Comparison of ENCODE assay signal across 21 cellular contexts in the genomic region with DNA sequence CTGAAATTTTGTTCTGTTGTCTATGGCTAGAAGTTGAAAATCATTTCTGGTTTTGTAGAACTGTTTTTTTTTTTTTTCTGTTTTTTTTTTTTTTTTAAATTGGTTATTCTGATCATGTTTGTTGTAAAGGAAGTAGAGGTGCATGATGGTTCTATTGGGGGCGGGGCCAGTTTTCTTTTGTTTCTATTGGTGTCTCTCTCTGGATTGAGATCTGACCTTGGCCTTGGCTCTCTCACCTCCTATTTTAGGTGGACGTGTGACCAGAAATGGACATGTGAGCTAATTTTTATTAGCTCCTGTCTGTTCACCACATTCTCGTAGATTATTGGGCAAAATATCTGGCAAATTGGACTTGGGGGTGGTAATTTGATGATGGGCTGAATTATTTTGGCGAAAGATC. TPM values are rescaled to one million over a fixed set of nuclear protein-coding genes. Genes with fewer than 3 reads are reported as not detected.
DNase-seq lines count a peak whose midpoint lies in the region; ATAC-seq, FAIRE-seq and TF ChIP-seq lines count a peak whose summit lies in the region.
"Had no signal": no experiment of that assay in that cellular context is flagged by ENCODE, and none has a peak within 500 bp of the region (broad histone marks: within the 10 kb centered on the region; RNA-seq: fewer than 3 reads in every experiment).

No MANE protein-coding gene starts in this region.

- H3K18ac ChIP-seq in IMR-90 (ENCODE audit: low read depth, low read length), result peak overlapping the region; percentile 42; the same call in 1 of the 2 replicates

- 0 out of 2 replicates have a peak overlapping the region, but pooled peaks have one; percentile 22 for H3K23ac ChIP-seq in IMR-90 (ENCODE audit: low read depth, low read length)

- WGBS in IMR-90 (ENCODE audit: extremely low coverage in 2 of 2, insufficient read length in 1 of 2), 2 experiments, result no CpG with 5 or more reads among the region's 4 CpGs
- 33 to 48% (median 39%) methylated on average over 4 of the region's 4 CpGs for WGBS in ovary, 3 donors

- H2AK5ac ChIP-seq in IMR-90 (ENCODE audit: low read depth, low read length), result 0 out of 2 replicates have a peak overlapping the region, but pooled peaks have one; percentile 17

- H2BK20ac ChIP-seq in IMR-90 (ENCODE audit: low read depth, low read length), result no peak overlapping the region

- H3K27me3 ChIP-seq in IMR-90 (ENCODE audit: control insufficient read depth, insufficient read depth, low read length) (no peaks in the 10 kb centered on the region), endothelial cell of umbilical vein (ENCODE audit: control insufficient read depth in 2 of 2, insufficient read depth in 2 of 2, low read length in 2 of 2) (no peaks in the 10 kb centered on the region), ovary (no peaks in the 10 kb centered on the region)
- H3K27me3 ChIP-seq: foreskin keratinocyte had no signal

- no peak overlapping the region for H2AK9ac ChIP-seq in IMR-90 (replicated peaks; ENCODE audit: low read depth, low read length, poor library complexity)

- no peak overlapping the region for H3K56ac ChIP-seq in IMR-90 (ENCODE audit: extremely low read depth, insufficient read depth, low read length)

- no peak for TF ChIP-seq POLR2A in IMR-90 (IDR thresholded peaks at IDR 0.05; ENCODE audit: low read depth, low read length)
- TF ChIP-seq POLR2A in endothelial cell of umbilical vein (IDR thresholded peaks at IDR 0.05; ENCODE audit: low read depth, low read length), result no peak
- no peak for TF ChIP-seq POLR2A in ovary (IDR thresholded peaks at IDR 0.05)
- no peak for TF ChIP-seq POLR2A in GM12892 (IDR thresholded peaks at IDR 0.05; ENCODE audit: low read depth, low read length)

- H3K4me3 ChIP-seq in IMR-90 (ENCODE audit: insufficient read depth, low read depth, low read length), result no peak overlapping the region
- H3K4me3 ChIP-seq in endothelial cell of umbilical vein (replicated peaks in 1 of 3; ENCODE audit: insufficient read depth in 1 of 3, low read depth in 1 of 3, low read length in 3 of 3), result peak overlapping the region in 1 of 3 experiments; percentile 14
- H3K4me3 ChIP-seq in ovary, result peak overlapping the region; percentile 27
- H3K4me3 ChIP-seq: mucosa of descending colon had no signal

- no peaks in the 10 kb centered on the region for H3K36me3 ChIP-seq in IMR-90 (ENCODE audit: control insufficient read depth, insufficient read depth, low read length)
- no peaks in the 10 kb centered on the region for H3K36me3 ChIP-seq in endothelial cell of umbilical vein (ENCODE audit: control insufficient read depth in 2 of 2, extremely low read depth in 1 of 2, insufficient read depth in 2 of 2, low read length in 2 of 2)
- no peaks in the 10 kb centered on the region for H3K36me3 ChIP-seq in ovary

- no peak overlapping the region for H4K91ac ChIP-seq in IMR-90 (ENCODE audit: insufficient read depth, low read depth, low read length)

- no TSS peak for BruUV-seq in IMR-90 (replicated peaks; lab: Mats Ljungman, UMichigan)
- no TSS peak for BruUV-seq in endothelial cell of umbilical vein (replicated peaks; lab: Mats Ljungman, UMichigan)

- no peak overlapping the region for H2BK120ac ChIP-seq in IMR-90 (ENCODE audit: low read depth, low read length)

- peaks cover under 1% of the 10 kb centered on the region; the same call in 1 of the 2 replicates for H3K9me1 ChIP-seq in IMR-90 (ENCODE audit: insufficient read depth, low read length)
- H3K9me1 ChIP-seq in endothelial cell of umbilical vein (replicated peaks; ENCODE audit: control insufficient read depth, extremely low read depth, insufficient read depth, low read length), result no peaks in the 10 kb centered on the region

- H2BK5ac ChIP-seq in IMR-90 (ENCODE audit: low read depth, low read length, poor library complexity, severe bottlenecking), result no peak overlapping the region

- dilution Hi-C loops in IMR-90 (cut with HindIII; ENCODE audit: low sequenced_read_pairs, unreplicated experiment), result no loop called here
- dilution Hi-C loops in endothelial cell of umbilical vein (cut with MboI; ENCODE audit: extremely low pct_ligation_motif_present, low sequenced_read_pairs), result no loop called here

- no peak overlapping the region for H3K27ac ChIP-seq in IMR-90 (ENCODE audit: insufficient read depth, low read length)
- H3K27ac ChIP-seq in endothelial cell of umbilical vein (ENCODE audit: insufficient read depth, low read depth, low read length), result no peak overlapping the region
- H3K27ac ChIP-seq in ovary, result peak overlapping the region; percentile 4 to 74
- H3K27ac ChIP-seq: foreskin keratinocyte, KMS-11, parathyroid adenoma had no signal

- H2BK15ac ChIP-seq in IMR-90 (ENCODE audit: low read depth, low read length), result no peak overlapping the region

- intact Hi-C loops in IMR-90 (cut with micrococcal nuclease) (loop anchor here (5.0 kb wide), 3 partner anchors 72 to 98 kb away; no protein-coding TSS in a partner anchor), endothelial cell of umbilical vein (cut with micrococcal nuclease) (no loop called here), ovary (cut with DNase I) (loop anchor here (5.0 to 10.0 kb wide), 2 partner anchors 72 to 75 kb away; no protein-coding TSS in a partner anchor)

- in situ Hi-C loops in IMR-90 (cut with MboI; ENCODE audit: low sequenced_read_pairs), result no loop called here
- in situ Hi-C loops in GM13976 (cut with MboI; ENCODE audit: low sequenced_read_pairs, unreplicated experiment), result no loop called here

- H4K5ac ChIP-seq in IMR-90 (ENCODE audit: low read depth, low read length), result peak overlapping the region; percentile 64; the same call in 1 of the 2 replicates

- H3K79me2 ChIP-seq in endothelial cell of umbilical vein (ENCODE audit: control insufficient read depth, insufficient read depth, low read length), result peaks cover 78% of the 10 kb centered on the region

- H3K14ac ChIP-seq in IMR-90 (replicated peaks; ENCODE audit: low read depth, low read length), result no peak overlapping the region; the same call in 1 of the 2 replicates

- no peaks in the 10 kb centered on the region for H3K9me3 ChIP-seq in IMR-90 (ENCODE audit: control insufficient read depth, insufficient read depth, low read length)
- no peaks in the 10 kb centered on the region for H3K9me3 ChIP-seq in endothelial cell of umbilical vein (replicated peaks; ENCODE audit: control insufficient read depth, insufficient read depth, low read length)
- no peaks in the 10 kb centered on the region for H3K9me3 ChIP-seq in ovary
- H3K9me3 ChIP-seq: Caco-2, mucosa of descending colon had no signal

- FAIRE-seq in endothelial cell of umbilical vein (lab: Jason Lieb, UNC) (no peak), GM12892 (lab: Jason Lieb, UNC) (no peak)

- H4K8ac ChIP-seq in IMR-90 (ENCODE audit: low read depth in 2 of 2, low read length in 2 of 2), result no peak overlapping the region

- POLR2A ChIA-PET in IMR-90 (lab: Charles Lee; ENCODE audit: unreplicated experiment), result no interaction called here
- POLR2A ChIA-PET in endothelial cell of umbilical vein (lab: Charles Lee), result interaction anchor here (1.0 kb wide), 1 partner anchor 50 kb away, joined by 4 read pairs; no protein-coding TSS in a partner anchor

- TF ChIP-seq RAD21 in IMR-90 (IDR thresholded peaks at IDR 0.05; ENCODE audit: low read length), result no peak

- H3K79me1 ChIP-seq in IMR-90 (ENCODE audit: low read depth in 1 of 2, low read length in 2 of 2), result peaks cover 22 to 55% of the 10 kb centered on the region in 2 experiments

- peaks cover 32% of the 10 kb centered on the region; the same call in 1 of the 2 replicates for H4K20me1 ChIP-seq in IMR-90 (ENCODE audit: insufficient read depth, low read length)
- H4K20me1 ChIP-seq in endothelial cell of umbilical vein (replicated peaks; ENCODE audit: control insufficient read depth, extremely low read depth, insufficient read depth, low read length), result no peaks in the 10 kb centered on the region

- DNase-seq in IMR-90, result no peak
- DNase-seq in NAMALWA (ENCODE audit: low spot score), result peak; percentile 27
- no peak for DNase-seq in endothelial cell of umbilical vein (ENCODE audit: low read depth, low spot score)
- DNase-seq in ovary, result peak in 3 of 5 donors; percentile 47 to 75 (median 55)
- DNase-seq in GM12892 (ENCODE audit: insufficient read length), result no peak
- no peak for DNase-seq in GM13976 (ENCODE audit: low spot score)
- DNase-seq: activated effector memory CD4-positive, alpha-beta T cell treated with Interleukin-2 at 50 U/mL for 16 hours; AML-193; Caco-2; foreskin keratinocyte; HCEC 1CT; NCI-H1417; NCI-H2171; NCI-H69; PC-3; stimulated activated CD4-positive, alpha-beta T cell treated with anti-CD3 and anti-CD28 coated beads, Interleukin-2, amount 100 ng/mL, for 48 hours had no signal

- ATAC-seq in IMR-90 (ENCODE audit: low read depth) (no peak), HG03520 (IDR thresholded peaks at IDR 0.05; ENCODE audit: unreplicated experiment) (no peak)
- ATAC-seq: activated CD4-positive, CD25-positive, alpha-beta regulatory T cell treated with anti-CD3 and anti-CD28 coated beads, Interleukin-2, amount 50 U/mL, for 24 hours; foreskin keratinocyte; mucosa of descending colon; PC-3 had no signal

- H3K4me2 ChIP-seq in IMR-90 (ENCODE audit: low read depth, low read length) (peak overlapping the region; percentile 81; the same call in 1 of the 2 replicates), endothelial cell of umbilical vein (ENCODE audit: insufficient read depth, low read length) (peak overlapping the region; percentile 70)
- H3K4me2 ChIP-seq: KMS-11 had no signal

- H3K4me1 ChIP-seq in IMR-90 (ENCODE audit: control insufficient read depth, insufficient read depth, low read length) (peaks cover 5% of the 10 kb centered on the region), endothelial cell of umbilical vein (ENCODE audit: control insufficient read depth, extremely low read depth, insufficient read depth, low read length) (peaks cover 27% of the 10 kb centered on the region), ovary (ENCODE audit: insufficient read depth) (peaks cover 16% of the 10 kb centered on the region)
- H3K4me1 ChIP-seq: Caco-2, parathyroid adenoma had no signal

- H2AFZ ChIP-seq in IMR-90 (replicated peaks; ENCODE audit: low read length, poor library complexity) (no peak overlapping the region), endothelial cell of umbilical vein (ENCODE audit: low read depth, low read length) (no peak overlapping the region)
- H2AFZ ChIP-seq: parathyroid adenoma had no signal

- H3K9ac ChIP-seq in IMR-90 (ENCODE audit: low read depth, low read length), result no peak overlapping the region
- no peak overlapping the region for H3K9ac ChIP-seq in endothelial cell of umbilical vein (replicated peaks; ENCODE audit: extremely low read depth, insufficient read depth, low read length)
- H3K9ac ChIP-seq: KMS-11, parathyroid adenoma had no signal

- H3K4ac ChIP-seq in IMR-90 (ENCODE audit: low read depth, low read length), result no peak overlapping the region

- TF ChIP-seq CTCF in IMR-90 (conservative IDR thresholded peaks at IDR 0.05; ENCODE audit: low read depth, low read length) (no peak), endothelial cell of umbilical vein (IDR thresholded peaks at IDR 0.05; ENCODE audit: extremely low read depth in 1 of 2, insufficient read depth in 1 of 2, low read depth in 1 of 2, low read length in 2 of 2) (no peak), ovary (IDR thresholded peaks at IDR 0.05) (no peak), GM13976 (IDR thresholded peaks at IDR 0.05; ENCODE audit: borderline replicate concordance, control extremely low read depth, extremely low read depth, insufficient read depth, missing control alignments) (no peak)

- CTCF ChIA-PET in IMR-90 (lab: Yijun Ruan, JAX) (interaction anchor here (1.3 kb wide), 2 partner anchors 72 to 83 kb away, joined by 3 read pairs; no protein-coding TSS in a partner anchor), endothelial cell of umbilical vein (lab: Charles Lee) (interaction anchor here (0.9 to 2.0 kb wide), 4 partner anchors 47 to 113 kb away, joined by 3 to 11 read pairs (median 4); no protein-coding TSS in a partner anchor)

- no peak for TF ChIP-seq EP300 in ovary (IDR thresholded peaks at IDR 0.05)

RNA-seq across cellular contexts. Expression of gene ZNF618, which starts 3.2 kb away (rescaled TPM):
- total RNA-seq in IMR-90 (2012; rRNA removed), result 7.5 and 8.2 TPM in 2 replicates
- polyA plus RNA-seq in IMR-90 (2012; rRNA removed), result 9.4 and 10.2 TPM in 2 replicates
- polyA plus RNA-seq in IMR-90 (2012; cell fraction: cytosol; rRNA removed), result 4.1 and 5.9 TPM in 2 replicates
- polyA plus RNA-seq in IMR-90 (2012; cell fraction: nucleus; rRNA removed; ENCODE audit: low replicate concordance), result 18.5 and 28.9 TPM in 2 replicates
- 60.6 and 80.3 TPM in 2 replicates for total RNA-seq in endothelial cell of umbilical vein
- 19.8 and 22.6 TPM in 2 replicates for polyA plus RNA-seq in endothelial cell of umbilical vein
- polyA plus RNA-seq in endothelial cell of umbilical vein (2011; cell fraction: cytosol; rRNA removed), result 19.6 TPM in 2 replicates
- polyA plus RNA-seq in endothelial cell of umbilical vein (2011; cell fraction: nucleus; rRNA removed), result 63.9 and 74.5 TPM in 2 replicates
- 40.4 TPM in 2 replicates for polyA plus RNA-seq in endothelial cell of umbilical vein (2012)
- polyA minus RNA-seq in endothelial cell of umbilical vein, result 47.0 and 51.6 TPM in 2 replicates
- 0.82 TPM for polyA minus RNA-seq in endothelial cell of umbilical vein (2011; cell fraction: cytosol; rRNA and poly(A)+ RNA removed)
- polyA minus RNA-seq in endothelial cell of umbilical vein (2011; cell fraction: nucleus; rRNA and poly(A)+ RNA removed), result 56.2 and 62.2 TPM in 2 replicates
- 10 to 100 TPM in 5 of 7 donors, 1 to 10 TPM in 2; 8.2 to 28.9 (median 22.0) TPM for total RNA-seq in ovary
- 10 to 100 TPM in 1 of 2 donors, 1 to 10 TPM in 1; 9.4 to 12.0 TPM for polyA plus RNA-seq in ovary
- polyA plus RNA-seq in GM12892 (2012; ENCODE audit: missing spikeins), result not detected

Comparison
In these comparisons a context has a peak if more than half of its experiments do, and no peak if none do; other contexts are left out.
1. DNase-seq: peak in NAMALWA (single experiment) and ovary (3 of 5); none in IMR-90 (single experiment), endothelial cell of umbilical vein (single experiment), GM12892 (single experiment) and GM13976 (single experiment).
2. H3K27ac ChIP-seq: peak in ovary (2 of 2); none in IMR-90 (single experiment) and endothelial cell of umbilical vein (single experiment).